ENCODE assay signal across 20 cellular contexts in the genomic region with DNA sequence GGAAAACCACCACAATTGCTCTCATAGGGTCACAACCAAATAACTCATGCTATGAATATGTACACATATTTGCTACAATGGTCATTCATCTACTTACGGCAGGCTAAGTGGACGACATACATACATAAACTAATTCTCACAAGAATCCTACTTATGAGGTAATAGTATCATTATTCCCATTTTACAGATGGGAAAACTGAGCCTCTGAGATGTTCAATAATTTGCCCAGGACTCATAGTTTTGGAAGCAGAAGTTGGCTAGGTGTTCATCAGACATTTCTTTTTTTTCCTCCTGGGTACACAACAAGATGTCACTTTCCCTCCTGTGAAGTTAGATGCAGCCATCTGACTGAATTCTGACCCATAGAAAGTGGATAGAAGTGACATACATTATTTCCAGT.
DNase-seq lines count a peak whose midpoint lies in the region; ATAC-seq, FAIRE-seq and TF ChIP-seq lines count a peak whose summit lies in the region.
"Had no signal": no experiment of that assay in that cellular context is flagged by ENCODE, and none has a peak within 500 bp of the region (broad histone marks: within the 10 kb centered on the region; RNA-seq: fewer than 3 reads in every experiment).

No MANE protein-coding gene starts in this region.

- H3K9ac ChIP-seq in endodermal cell (ENCODE audit: extremely low read depth, low read length, poor library complexity, severe bottlenecking), result no peak overlapping the region
- no peak overlapping the region for H3K9ac ChIP-seq in colonic mucosa (ENCODE audit: low read depth in 2 of 2, low read length in 2 of 2)
- H3K9ac ChIP-seq: BLaER1, GM23248 had no signal

- peaks cover 13% of the 10 kb centered on the region for H3K27me3 ChIP-seq in endodermal cell (ENCODE audit: control insufficient read depth, insufficient read depth, low read length, poor library complexity, severe bottlenecking)
- no peaks in the 10 kb centered on the region for H3K27me3 ChIP-seq in colonic mucosa
- H3K27me3 ChIP-seq: BLaER1 had no signal

- peaks cover 16% of the 10 kb centered on the region for H3K4me1 Mint-ChIP-seq in endodermal cell
- H3K4me1 Mint-ChIP-seq: CD4-positive, CD25-positive, alpha-beta regulatory T cell had no signal

- H3K4me1 ChIP-seq in endodermal cell (ENCODE audit: control insufficient read depth, insufficient read depth, low read length) (peaks cover 8% of the 10 kb centered on the region), colonic mucosa (peaks cover 3% of the 10 kb centered on the region)

- no peak overlapping the region for H3K27ac ChIP-seq in endodermal cell (ENCODE audit: low read depth, low read length)
- no peak overlapping the region for H3K27ac ChIP-seq in colonic mucosa
- H3K27ac ChIP-seq: BLaER1, C4-2B, GM23248 had no signal

- H3K4me3 ChIP-seq in endodermal cell (ENCODE audit: low read length) (no peak overlapping the region), colonic mucosa (no peak overlapping the region)
- H3K4me3 ChIP-seq: BLaER1, GM23248 had no signal

- H3K27me3 Mint-ChIP-seq in endodermal cell (ENCODE audit: insufficient read depth), result peaks cover 13% of the 10 kb centered on the region

- intact Hi-C loops in colonic mucosa (cut with DNase I), result no loop called here

- 96% methylated on average over 2 of the region's 2 CpGs; no CpG with 5 or more reads in 1 of the 2 experiments for WGBS in endodermal cell (ENCODE audit: insufficient coverage in 1 of 2, insufficient read length in 1 of 2), 2 experiments

- TF ChIP-seq CTCF in endodermal cell (conservative IDR thresholded peaks at IDR 0.05) (no peak), colonic mucosa (IDR thresholded peaks at IDR 0.05) (no peak)

- no peaks in the 10 kb centered on the region for H3K9me3 Mint-ChIP-seq in endodermal cell
- H3K9me3 Mint-ChIP-seq: CD8-positive, alpha-beta T cell had no signal

- ATAC-seq in GM21423 (IDR thresholded peaks at IDR 0.05; ENCODE audit: unreplicated experiment), result no peak
- ATAC-seq: CD8-positive, alpha-beta T cell; HCT116 had no signal

- no peak overlapping the region for H3K27ac Mint-ChIP-seq in endodermal cell
- H3K27ac Mint-ChIP-seq: B cell; CD4-positive, CD25-positive, alpha-beta regulatory T cell; CD8-positive, alpha-beta T cell had no signal

- H3K36me3 ChIP-seq in endodermal cell (ENCODE audit: control insufficient read depth, insufficient read depth, low read length), result no peaks in the 10 kb centered on the region
- H3K36me3 ChIP-seq in colonic mucosa, result no peaks in the 10 kb centered on the region
- H3K36me3 ChIP-seq: BLaER1 had no signal

- no peaks in the 10 kb centered on the region for H3K9me3 ChIP-seq in endodermal cell (ENCODE audit: control insufficient read depth, low read length)
- no peaks in the 10 kb centered on the region for H3K9me3 ChIP-seq in colonic mucosa
- H3K9me3 ChIP-seq: BLaER1, Caco-2 had no signal

- peak; percentile 23 for FAIRE-seq in HTR-8/SVneo (lab: Jason Lieb, UNC)
- FAIRE-seq: G401.6, GM12892, H1 had no signal

- no peak overlapping the region for H3K4me3 Mint-ChIP-seq in endodermal cell
- H3K4me3 Mint-ChIP-seq: B cell; CD4-positive, CD25-positive, alpha-beta regulatory T cell; CD8-positive, alpha-beta T cell had no signal

- no peaks in the 10 kb centered on the region for H3K36me3 Mint-ChIP-seq in endodermal cell (ENCODE audit: low read depth)
- H3K36me3 Mint-ChIP-seq: CD4-positive, CD25-positive, alpha-beta regulatory T cell; CD8-positive, alpha-beta T cell had no signal

- DNase-seq in HTR-8/SVneo (ENCODE audit: insufficient read length, low spot score) (no peak), amniotic epithelial cell (ENCODE audit: low read depth) (peak; percentile 33), endodermal cell (peak; percentile 7), NK-92 (lab: John Stamatoyannopoulos, UW; ENCODE audit: unreplicated experiment) (no peak), colonic mucosa (no peak)
- DNase-seq: Caco-2; CD4-positive, CD25-positive, alpha-beta regulatory T cell; CD8-positive, alpha-beta T cell; DMS153; DND-41; GM23248; H7 had no signal

Comparison
In these comparisons a context has a peak if more than half of its experiments do, and no peak if none do; other contexts are left out.
1. DNase-seq: peak in amniotic epithelial cell (single experiment) and endodermal cell (single experiment); none in HTR-8/SVneo (single experiment), NK-92 (single experiment) and colonic mucosa (single experiment).